Comparison of ENCODE assay signal across 8 cellular contexts in genomic region chr5:131262953-131263541, GRCh38. TPM values are rescaled to one million over a fixed set of nuclear protein-coding genes. Genes with fewer than 3 reads are reported as not detected.
A peak's percentile ranks its signal among the peaks of the same experiment; 100 is the strongest.
DNase-seq lines count a peak whose midpoint lies in the region; ATAC-seq and TF ChIP-seq lines count a peak whose summit lies in the region.

No MANE protein-coding gene starts in this region.

- peak overlapping the region; percentile 95 for H3K27ac Mint-ChIP-seq in activated naive CD8-positive, alpha-beta T cell treated with anti-CD3 and anti-CD28 coated beads for 36 hours
- peak overlapping the region; percentile 95 for H3K27ac Mint-ChIP-seq in stimulated activated naive CD8-positive, alpha-beta T cell treated with anti-CD3 and anti-CD28 coated beads, Interleukin-15, Interleukin-2, amounts not matched to agents 100 ng/mL and 50 ng/mL, for 24 hours

- peaks cover 3% of the 10 kb centered on the region for H3K9me3 Mint-ChIP-seq in activated naive CD8-positive, alpha-beta T cell treated with anti-CD3 and anti-CD28 coated beads for 36 hours
- no peaks in the 10 kb centered on the region for H3K9me3 Mint-ChIP-seq in stimulated activated naive CD8-positive, alpha-beta T cell treated with anti-CD3 and anti-CD28 coated beads, Interleukin-15, Interleukin-2, amounts not matched to agents 100 ng/mL and 50 ng/mL, for 24 hours

- peak; percentile 3 for ATAC-seq in GM21360 (IDR thresholded peaks at IDR 0.05; ENCODE audit: unreplicated experiment)

- H3K27me3 Mint-ChIP-seq in activated naive CD8-positive, alpha-beta T cell treated with anti-CD3 and anti-CD28 coated beads for 36 hours = no peaks in the 10 kb centered on the region
- no peaks in the 10 kb centered on the region for H3K27me3 Mint-ChIP-seq in stimulated activated naive CD8-positive, alpha-beta T cell treated with anti-CD3 and anti-CD28 coated beads, Interleukin-15, Interleukin-2, amounts not matched to agents 100 ng/mL and 50 ng/mL, for 24 hours

- no peak for DNase-seq in activated naive CD8-positive, alpha-beta T cell treated with anti-CD3 and anti-CD28 coated beads for 36 hours
- DNase-seq in kidney epithelial cell (ENCODE audit: low read depth) (no peak), inferior parietal cortex (ENCODE audit: extremely low spot score) (no peak), COLO668 (lab: John Stamatoyannopoulos, UW; ENCODE audit: unreplicated experiment) (no peak)

- peak overlapping the region; percentile 85 for H3K4me3 Mint-ChIP-seq in activated naive CD8-positive, alpha-beta T cell treated with anti-CD3 and anti-CD28 coated beads for 36 hours
- peak overlapping the region; percentile 91 for H3K4me3 Mint-ChIP-seq in stimulated activated naive CD8-positive, alpha-beta T cell treated with anti-CD3 and anti-CD28 coated beads, Interleukin-15, Interleukin-2, amounts not matched to agents 100 ng/mL and 50 ng/mL, for 24 hours

- H3K27ac ChIP-seq in HUES64 (ENCODE audit: low read depth, low read length) = no peak overlapping the region

- H3K36me3 ChIP-seq in ES-I3 (ENCODE audit: insufficient read depth, low read length) (no peaks in the 10 kb centered on the region), HUES64 (ENCODE audit: insufficient read depth, low read length) (no peaks in the 10 kb centered on the region), kidney epithelial cell (ENCODE audit: control insufficient read depth, insufficient read depth, low read length) (no peaks in the 10 kb centered on the region)

- H3K27me3 ChIP-seq in HUES64 (ENCODE audit: insufficient read depth, low read length) (no peaks in the 10 kb centered on the region), kidney epithelial cell (ENCODE audit: control insufficient read depth, insufficient read depth, low read length) (no peaks in the 10 kb centered on the region)

- peaks cover 46% of the 10 kb centered on the region for H3K4me1 Mint-ChIP-seq in activated naive CD8-positive, alpha-beta T cell treated with anti-CD3 and anti-CD28 coated beads for 36 hours
- peaks cover 73% of the 10 kb centered on the region for H3K4me1 Mint-ChIP-seq in stimulated activated naive CD8-positive, alpha-beta T cell treated with anti-CD3 and anti-CD28 coated beads, Interleukin-15, Interleukin-2, amounts not matched to agents 100 ng/mL and 50 ng/mL, for 24 hours (ENCODE audit: low read depth)

- H3K9me3 ChIP-seq in ES-I3 (ENCODE audit: control insufficient read depth, insufficient read depth, low read length) = no peaks in the 10 kb centered on the region
- H3K9me3 ChIP-seq in HUES64 (ENCODE audit: insufficient read depth, low read depth, low read length) = no peaks in the 10 kb centered on the region

- H3K9ac ChIP-seq in ES-I3 (ENCODE audit: low read depth, low read length) = peak overlapping the region; percentile 100; the same call in 1 of the 2 replicates
- H3K9ac ChIP-seq in HUES64 (ENCODE audit: low read depth, low read length) = peak overlapping the region; percentile 71

- peak overlapping the region; percentile 97 for H3K4me3 ChIP-seq in HUES64 (ENCODE audit: low read length)
- H3K4me3 ChIP-seq in kidney epithelial cell (ENCODE audit: low read depth, low read length) = peak overlapping the region; percentile 99

- 46% methylated on average over 10 of the region's 10 CpGs for WGBS in HUES64

- TF ChIP-seq CTCF in kidney epithelial cell (IDR thresholded peaks at IDR 0.05; ENCODE audit: insufficient read depth, low read length, poor library complexity, severe bottlenecking) = no peak

- H3K4me1 ChIP-seq in ES-I3 (ENCODE audit: insufficient read depth, low read length) = no peaks in the 10 kb centered on the region
- H3K4me1 ChIP-seq in HUES64 (ENCODE audit: insufficient read depth, low read length) = peaks cover 11% of the 10 kb centered on the region

- peaks cover 36% of the 10 kb centered on the region for H3K36me3 Mint-ChIP-seq in activated naive CD8-positive, alpha-beta T cell treated with anti-CD3 and anti-CD28 coated beads for 36 hours
- H3K36me3 Mint-ChIP-seq in stimulated activated naive CD8-positive, alpha-beta T cell treated with anti-CD3 and anti-CD28 coated beads, Interleukin-15, Interleukin-2, amounts not matched to agents 100 ng/mL and 50 ng/mL, for 24 hours (ENCODE audit: low read depth) = peaks cover 36% of the 10 kb centered on the region

RNA-seq across cellular contexts. Expression of gene CDC42SE2, which starts 0.8 kb away (rescaled TPM):
- 22.3 TPM for polyA plus RNA-seq in HUES64 (2013, experiment 1 of 2)
- polyA plus RNA-seq in HUES64 (2013, experiment 2 of 2) = 22.6 TPM
- 100 to 1,000 TPM; 112 to 116 TPM for total RNA-seq in activated naive CD8-positive, alpha-beta T cell treated with anti-CD3 and anti-CD28 coated beads for 36 hours
- total RNA-seq in kidney epithelial cell = 36.6 and 41.2 TPM in 2 replicates
